Comparison of ENCODE assay signal across 1 cellular context in the genomic region with DNA sequence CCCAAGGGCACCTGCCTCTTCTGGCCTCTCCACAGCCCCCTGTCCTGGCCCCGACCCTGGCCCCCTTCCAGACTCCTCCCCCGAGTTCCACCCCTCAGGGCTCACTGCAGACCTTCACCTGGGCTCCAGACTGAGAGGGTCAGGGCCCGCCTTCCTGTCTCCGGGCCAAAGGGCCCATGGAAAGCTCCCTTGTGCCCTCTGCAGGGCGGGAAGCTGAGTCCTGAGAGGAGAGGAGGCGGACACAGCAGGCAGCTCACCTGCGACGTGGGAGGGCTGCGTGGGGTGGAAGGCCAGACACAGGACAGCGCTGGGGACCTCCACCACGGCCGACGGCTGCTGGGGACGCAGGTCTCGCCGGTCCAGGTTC.
TF ChIP-seq lines count a peak whose summit lies in the region.

No MANE protein-coding gene starts in this region.

TF ChIP-seq in HepG2, 621 proteins besides CTCF, POLR2A, EP300 and RAD21 (continued from another document and continues in another):
- TF ChIP-seq, protein P1, sequence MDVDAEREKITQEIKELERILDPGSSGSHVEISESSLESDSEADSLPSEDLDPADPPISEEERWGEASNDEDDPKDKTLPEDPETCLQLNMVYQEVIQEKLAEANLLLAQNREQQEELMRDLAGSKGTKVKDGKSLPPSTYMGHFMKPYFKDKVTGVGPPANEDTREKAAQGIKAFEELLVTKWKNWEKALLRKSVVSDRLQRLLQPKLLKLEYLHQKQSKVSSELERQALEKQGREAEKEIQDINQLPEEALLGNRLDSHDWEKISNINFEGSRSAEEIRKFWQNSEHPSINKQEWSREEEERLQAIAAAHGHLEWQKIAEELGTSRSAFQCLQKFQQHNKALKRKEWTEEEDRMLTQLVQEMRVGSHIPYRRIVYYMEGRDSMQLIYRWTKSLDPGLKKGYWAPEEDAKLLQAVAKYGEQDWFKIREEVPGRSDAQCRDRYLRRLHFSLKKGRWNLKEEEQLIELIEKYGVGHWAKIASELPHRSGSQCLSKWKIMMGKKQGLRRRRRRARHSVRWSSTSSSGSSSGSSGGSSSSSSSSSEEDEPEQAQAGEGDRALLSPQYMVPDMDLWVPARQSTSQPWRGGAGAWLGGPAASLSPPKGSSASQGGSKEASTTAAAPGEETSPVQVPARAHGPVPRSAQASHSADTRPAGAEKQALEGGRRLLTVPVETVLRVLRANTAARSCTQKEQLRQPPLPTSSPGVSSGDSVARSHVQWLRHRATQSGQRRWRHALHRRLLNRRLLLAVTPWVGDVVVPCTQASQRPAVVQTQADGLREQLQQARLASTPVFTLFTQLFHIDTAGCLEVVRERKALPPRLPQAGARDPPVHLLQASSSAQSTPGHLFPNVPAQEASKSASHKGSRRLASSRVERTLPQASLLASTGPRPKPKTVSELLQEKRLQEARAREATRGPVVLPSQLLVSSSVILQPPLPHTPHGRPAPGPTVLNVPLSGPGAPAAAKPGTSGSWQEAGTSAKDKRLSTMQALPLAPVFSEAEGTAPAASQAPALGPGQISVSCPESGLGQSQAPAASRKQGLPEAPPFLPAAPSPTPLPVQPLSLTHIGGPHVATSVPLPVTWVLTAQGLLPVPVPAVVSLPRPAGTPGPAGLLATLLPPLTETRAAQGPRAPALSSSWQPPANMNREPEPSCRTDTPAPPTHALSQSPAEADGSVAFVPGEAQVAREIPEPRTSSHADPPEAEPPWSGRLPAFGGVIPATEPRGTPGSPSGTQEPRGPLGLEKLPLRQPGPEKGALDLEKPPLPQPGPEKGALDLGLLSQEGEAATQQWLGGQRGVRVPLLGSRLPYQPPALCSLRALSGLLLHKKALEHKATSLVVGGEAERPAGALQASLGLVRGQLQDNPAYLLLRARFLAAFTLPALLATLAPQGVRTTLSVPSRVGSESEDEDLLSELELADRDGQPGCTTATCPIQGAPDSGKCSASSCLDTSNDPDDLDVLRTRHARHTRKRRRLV (CRISPR knock-in tag; IDR thresholded peaks at IDR 0.05), result no peak
- TF ChIP-seq NR2F1 (CRISPR knock-in tag; IDR thresholded peaks at IDR 0.05), result no peak
- TF ChIP-seq ZNF572 (CRISPR knock-in tag; IDR thresholded peaks at IDR 0.05), result no peak
- TF ChIP-seq PHF20 (CRISPR knock-in tag; IDR thresholded peaks at IDR 0.05), result peak; percentile 48; the same call in 1 of the 2 replicates
- peak; percentile 45 for TF ChIP-seq RBM39 (IDR thresholded peaks at IDR 0.05; ENCODE audit: low read depth, low read length, poor library complexity, severe bottlenecking)
- 0 out of 2 replicates have a peak, but pooled peaks have one; percentile 45 for TF ChIP-seq ZNF253 (CRISPR knock-in tag; IDR thresholded peaks at IDR 0.05; ENCODE audit: borderline replicate concordance)
- TF ChIP-seq, protein P2, sequence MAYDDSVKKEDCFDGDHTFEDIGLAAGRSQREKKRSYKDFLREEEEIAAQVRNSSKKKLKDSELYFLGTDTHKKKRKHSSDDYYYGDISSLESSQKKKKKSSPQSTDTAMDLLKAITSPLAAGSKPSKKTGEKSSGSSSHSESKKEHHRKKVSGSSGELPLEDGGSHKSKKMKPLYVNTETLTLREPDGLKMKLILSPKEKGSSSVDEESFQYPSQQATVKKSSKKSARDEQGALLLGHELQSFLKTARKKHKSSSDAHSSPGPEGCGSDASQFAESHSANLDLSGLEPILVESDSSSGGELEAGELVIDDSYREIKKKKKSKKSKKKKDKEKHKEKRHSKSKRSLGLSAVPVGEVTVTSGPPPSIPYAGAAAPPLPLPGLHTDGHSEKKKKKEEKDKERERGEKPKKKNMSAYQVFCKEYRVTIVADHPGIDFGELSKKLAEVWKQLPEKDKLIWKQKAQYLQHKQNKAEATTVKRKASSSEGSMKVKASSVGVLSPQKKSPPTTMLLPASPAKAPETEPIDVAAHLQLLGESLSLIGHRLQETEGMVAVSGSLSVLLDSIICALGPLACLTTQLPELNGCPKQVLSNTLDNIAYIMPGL (CRISPR knock-in tag; IDR thresholded peaks at IDR 0.05; ENCODE audit: borderline replicate concordance in 1 of 2, low read depth in 1 of 2), result peak; percentile 22 to 70; a peak in 2 of 4 replicates
- peak; percentile 15; the same call in 1 of the 2 replicates for TF ChIP-seq MTA1 (CRISPR knock-in tag; IDR thresholded peaks at IDR 0.05; ENCODE audit: borderline replicate concordance)
- TF ChIP-seq KAT8 (CRISPR knock-in tag; IDR thresholded peaks at IDR 0.05), result 0 out of 2 replicates have a peak, but pooled peaks have one; percentile 20
- TF ChIP-seq, protein P3, sequence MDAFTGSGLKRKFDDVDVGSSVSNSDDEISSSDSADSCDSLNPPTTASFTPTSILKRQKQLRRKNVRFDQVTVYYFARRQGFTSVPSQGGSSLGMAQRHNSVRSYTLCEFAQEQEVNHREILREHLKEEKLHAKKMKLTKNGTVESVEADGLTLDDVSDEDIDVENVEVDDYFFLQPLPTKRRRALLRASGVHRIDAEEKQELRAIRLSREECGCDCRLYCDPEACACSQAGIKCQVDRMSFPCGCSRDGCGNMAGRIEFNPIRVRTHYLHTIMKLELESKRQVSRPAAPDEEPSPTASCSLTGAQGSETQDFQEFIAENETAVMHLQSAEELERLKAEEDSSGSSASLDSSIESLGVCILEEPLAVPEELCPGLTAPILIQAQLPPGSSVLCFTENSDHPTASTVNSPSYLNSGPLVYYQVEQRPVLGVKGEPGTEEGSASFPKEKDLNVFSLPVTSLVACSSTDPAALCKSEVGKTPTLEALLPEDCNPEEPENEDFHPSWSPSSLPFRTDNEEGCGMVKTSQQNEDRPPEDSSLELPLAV (CRISPR knock-in tag; conservative IDR thresholded peaks at IDR 0.05; ENCODE audit: low read depth), result no peak
- TF ChIP-seq, protein P4, sequence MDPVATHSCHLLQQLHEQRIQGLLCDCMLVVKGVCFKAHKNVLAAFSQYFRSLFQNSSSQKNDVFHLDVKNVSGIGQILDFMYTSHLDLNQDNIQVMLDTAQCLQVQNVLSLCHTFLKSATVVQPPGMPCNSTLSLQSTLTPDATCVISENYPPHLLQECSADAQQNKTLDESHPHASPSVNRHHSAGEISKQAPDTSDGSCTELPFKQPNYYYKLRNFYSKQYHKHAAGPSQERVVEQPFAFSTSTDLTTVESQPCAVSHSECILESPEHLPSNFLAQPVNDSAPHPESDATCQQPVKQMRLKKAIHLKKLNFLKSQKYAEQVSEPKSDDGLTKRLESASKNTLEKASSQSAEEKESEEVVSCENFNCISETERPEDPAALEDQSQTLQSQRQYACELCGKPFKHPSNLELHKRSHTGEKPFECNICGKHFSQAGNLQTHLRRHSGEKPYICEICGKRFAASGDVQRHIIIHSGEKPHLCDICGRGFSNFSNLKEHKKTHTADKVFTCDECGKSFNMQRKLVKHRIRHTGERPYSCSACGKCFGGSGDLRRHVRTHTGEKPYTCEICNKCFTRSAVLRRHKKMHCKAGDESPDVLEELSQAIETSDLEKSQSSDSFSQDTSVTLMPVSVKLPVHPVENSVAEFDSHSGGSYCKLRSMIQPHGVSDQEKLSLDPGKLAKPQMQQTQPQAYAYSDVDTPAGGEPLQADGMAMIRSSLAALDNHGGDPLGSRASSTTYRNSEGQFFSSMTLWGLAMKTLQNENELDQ (CRISPR knock-in tag; IDR thresholded peaks at IDR 0.05; ENCODE audit: borderline replicate concordance), result no peak
- TF ChIP-seq ATRX (CRISPR knock-in tag; IDR thresholded peaks at IDR 0.05; ENCODE audit: borderline replicate concordance), result no peak
- TF ChIP-seq, protein P5, sequence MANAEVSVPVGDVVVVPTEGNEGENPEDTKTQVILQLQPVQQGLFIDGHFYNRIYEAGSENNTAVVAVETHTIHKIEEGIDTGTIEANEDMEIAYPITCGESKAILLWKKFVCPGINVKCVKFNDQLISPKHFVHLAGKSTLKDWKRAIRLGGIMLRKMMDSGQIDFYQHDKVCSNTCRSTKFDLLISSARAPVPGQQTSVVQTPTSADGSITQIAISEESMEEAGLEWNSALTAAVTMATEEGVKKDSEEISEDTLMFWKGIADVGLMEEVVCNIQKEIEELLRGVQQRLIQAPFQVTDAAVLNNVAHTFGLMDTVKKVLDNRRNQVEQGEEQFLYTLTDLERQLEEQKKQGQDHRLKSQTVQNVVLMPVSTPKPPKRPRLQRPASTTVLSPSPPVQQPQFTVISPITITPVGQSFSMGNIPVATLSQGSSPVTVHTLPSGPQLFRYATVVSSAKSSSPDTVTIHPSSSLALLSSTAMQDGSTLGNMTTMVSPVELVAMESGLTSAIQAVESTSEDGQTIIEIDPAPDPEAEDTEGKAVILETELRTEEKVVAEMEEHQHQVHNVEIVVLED (CRISPR knock-in tag; IDR thresholded peaks at IDR 0.05; ENCODE audit: borderline replicate concordance), result peak; percentile 17; the same call in 1 of the 2 replicates
- TF ChIP-seq, protein P6, sequence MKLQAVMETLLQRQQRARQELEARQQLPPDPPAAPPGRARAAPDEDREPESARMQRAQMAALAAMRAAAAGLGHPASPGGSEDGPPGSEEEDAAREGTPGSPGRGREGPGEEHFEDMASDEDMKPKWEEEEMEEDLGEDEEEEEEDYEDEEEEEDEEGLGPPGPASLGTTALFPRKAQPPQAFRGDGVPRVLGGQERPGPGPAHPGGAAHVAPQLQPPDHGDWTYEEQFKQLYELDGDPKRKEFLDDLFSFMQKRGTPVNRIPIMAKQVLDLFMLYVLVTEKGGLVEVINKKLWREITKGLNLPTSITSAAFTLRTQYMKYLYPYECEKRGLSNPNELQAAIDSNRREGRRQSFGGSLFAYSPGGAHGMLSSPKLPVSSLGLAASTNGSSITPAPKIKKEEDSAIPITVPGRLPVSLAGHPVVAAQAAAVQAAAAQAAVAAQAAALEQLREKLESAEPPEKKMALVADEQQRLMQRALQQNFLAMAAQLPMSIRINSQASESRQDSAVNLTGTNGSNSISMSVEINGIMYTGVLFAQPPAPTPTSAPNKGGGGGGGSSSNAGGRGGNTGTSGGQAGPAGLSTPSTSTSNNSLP (IDR thresholded peaks at IDR 0.05; ENCODE audit: low read depth, low read length), result no peak
- no peak for TF ChIP-seq KLF16 (CRISPR knock-in tag; IDR thresholded peaks at IDR 0.05)
- no peak for TF ChIP-seq WIZ (CRISPR knock-in tag; IDR thresholded peaks at IDR 0.05)
- TF ChIP-seq, protein P7, sequence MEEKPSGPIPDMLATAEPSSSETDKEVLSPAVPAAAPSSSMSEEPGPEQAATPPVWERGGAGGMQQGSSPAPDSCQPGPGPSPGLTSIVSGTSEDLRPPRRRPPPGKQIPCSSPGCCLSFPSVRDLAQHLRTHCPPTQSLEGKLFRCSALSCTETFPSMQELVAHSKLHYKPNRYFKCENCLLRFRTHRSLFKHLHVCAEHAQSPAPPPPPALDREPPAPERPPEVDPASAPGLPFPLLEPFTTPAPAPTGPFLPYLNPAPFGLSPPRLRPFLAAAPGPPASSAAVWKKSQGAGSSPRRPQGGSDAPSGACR (CRISPR knock-in tag; IDR thresholded peaks at IDR 0.05), result no peak
- peak; percentile 67 for TF ChIP-seq STAG1 (CRISPR knock-in tag; IDR thresholded peaks at IDR 0.05)
- TF ChIP-seq ZNF878 (CRISPR knock-in tag; IDR thresholded peaks at IDR 0.05), result no peak
- no peak for TF ChIP-seq AGO2 (optimal IDR thresholded peaks at IDR 0.05; ENCODE audit: low read depth, low read length)
- no peak; the same call in none of the 2 replicates for TF ChIP-seq BORCS8-MEF2B (CRISPR knock-in tag; IDR thresholded peaks at IDR 0.05)
- no peak for TF ChIP-seq NR2C2 (CRISPR knock-in tag; IDR thresholded peaks at IDR 0.05; ENCODE audit: borderline replicate concordance)
- TF ChIP-seq U2AF1 (optimal IDR thresholded peaks at IDR 0.05; ENCODE audit: low read depth, low read length), result no peak
- no peak for TF ChIP-seq ZSCAN22 (CRISPR knock-in tag; IDR thresholded peaks at IDR 0.05)
- TF ChIP-seq, protein P8, sequence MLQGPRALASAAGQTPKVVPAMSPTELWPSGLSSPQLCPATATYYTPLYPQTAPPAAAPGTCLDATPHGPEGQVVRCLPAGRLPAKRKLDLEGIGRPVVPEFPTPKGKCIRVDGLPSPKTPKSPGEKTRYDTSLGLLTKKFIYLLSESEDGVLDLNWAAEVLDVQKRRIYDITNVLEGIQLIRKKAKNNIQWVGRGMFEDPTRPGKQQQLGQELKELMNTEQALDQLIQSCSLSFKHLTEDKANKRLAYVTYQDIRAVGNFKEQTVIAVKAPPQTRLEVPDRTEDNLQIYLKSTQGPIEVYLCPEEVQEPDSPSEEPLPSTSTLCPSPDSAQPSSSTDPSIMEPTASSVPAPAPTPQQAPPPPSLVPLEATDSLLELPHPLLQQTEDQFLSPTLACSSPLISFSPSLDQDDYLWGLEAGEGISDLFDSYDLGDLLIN (CRISPR knock-in tag; IDR thresholded peaks at IDR 0.05; ENCODE audit: borderline replicate concordance), result no peak
- no peak; the same call in 1 of the 2 replicates for TF ChIP-seq SP5 (CRISPR knock-in tag; IDR thresholded peaks at IDR 0.05; ENCODE audit: borderline replicate concordance, low read depth)
- no peak for TF ChIP-seq ZFP82 (CRISPR knock-in tag; IDR thresholded peaks at IDR 0.05; ENCODE audit: borderline replicate concordance)
- peak; percentile 11; the same call in 1 of the 2 replicates for TF ChIP-seq PITX1 (CRISPR knock-in tag; IDR thresholded peaks at IDR 0.05)
- TF ChIP-seq CCAR2 (optimal IDR thresholded peaks at IDR 0.05; ENCODE audit: low read depth, low read length), result no peak
- no peak for TF ChIP-seq ZNF234 (CRISPR knock-in tag; conservative IDR thresholded peaks at IDR 0.05)
- no peak for TF ChIP-seq ZNF382 (CRISPR knock-in tag; IDR thresholded peaks at IDR 0.05; ENCODE audit: borderline replicate concordance)
- no peak for TF ChIP-seq ZNF333 (CRISPR knock-in tag; IDR thresholded peaks at IDR 0.05; ENCODE audit: borderline replicate concordance)
- TF ChIP-seq, protein P9, sequence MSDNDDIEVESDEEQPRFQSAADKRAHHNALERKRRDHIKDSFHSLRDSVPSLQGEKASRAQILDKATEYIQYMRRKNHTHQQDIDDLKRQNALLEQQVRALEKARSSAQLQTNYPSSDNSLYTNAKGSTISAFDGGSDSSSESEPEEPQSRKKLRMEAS (IDR thresholded peaks at IDR 0.05), result no peak
- TF ChIP-seq MYNN (CRISPR knock-in tag; IDR thresholded peaks at IDR 0.05; ENCODE audit: low read depth), result no peak
- TF ChIP-seq, protein P10, sequence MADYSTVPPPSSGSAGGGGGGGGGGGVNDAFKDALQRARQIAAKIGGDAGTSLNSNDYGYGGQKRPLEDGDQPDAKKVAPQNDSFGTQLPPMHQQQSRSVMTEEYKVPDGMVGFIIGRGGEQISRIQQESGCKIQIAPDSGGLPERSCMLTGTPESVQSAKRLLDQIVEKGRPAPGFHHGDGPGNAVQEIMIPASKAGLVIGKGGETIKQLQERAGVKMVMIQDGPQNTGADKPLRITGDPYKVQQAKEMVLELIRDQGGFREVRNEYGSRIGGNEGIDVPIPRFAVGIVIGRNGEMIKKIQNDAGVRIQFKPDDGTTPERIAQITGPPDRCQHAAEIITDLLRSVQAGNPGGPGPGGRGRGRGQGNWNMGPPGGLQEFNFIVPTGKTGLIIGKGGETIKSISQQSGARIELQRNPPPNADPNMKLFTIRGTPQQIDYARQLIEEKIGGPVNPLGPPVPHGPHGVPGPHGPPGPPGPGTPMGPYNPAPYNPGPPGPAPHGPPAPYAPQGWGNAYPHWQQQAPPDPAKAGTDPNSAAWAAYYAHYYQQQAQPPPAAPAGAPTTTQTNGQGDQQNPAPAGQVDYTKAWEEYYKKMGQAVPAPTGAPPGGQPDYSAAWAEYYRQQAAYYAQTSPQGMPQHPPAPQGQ (CRISPR knock-in tag; IDR thresholded peaks at IDR 0.05; ENCODE audit: borderline replicate concordance), result no peak
- 0 out of 2 replicates have a peak, but pooled peaks have one; percentile 11 for TF ChIP-seq SAP130 (CRISPR knock-in tag; IDR thresholded peaks at IDR 0.05; ENCODE audit: low read depth)
- TF ChIP-seq SIX1 (CRISPR knock-in tag; IDR thresholded peaks at IDR 0.05; ENCODE audit: borderline replicate concordance), result no peak
- TF ChIP-seq NCOA2 (CRISPR knock-in tag; IDR thresholded peaks at IDR 0.05), result no peak
- TF ChIP-seq NONO (IDR thresholded peaks at IDR 0.05), result no peak
- TF ChIP-seq NONO (CRISPR knock-in tag; conservative IDR thresholded peaks at IDR 0.05), result 0 out of 2 replicates have a peak, but pooled peaks have one; percentile 44
